In the genomic region with DNA sequence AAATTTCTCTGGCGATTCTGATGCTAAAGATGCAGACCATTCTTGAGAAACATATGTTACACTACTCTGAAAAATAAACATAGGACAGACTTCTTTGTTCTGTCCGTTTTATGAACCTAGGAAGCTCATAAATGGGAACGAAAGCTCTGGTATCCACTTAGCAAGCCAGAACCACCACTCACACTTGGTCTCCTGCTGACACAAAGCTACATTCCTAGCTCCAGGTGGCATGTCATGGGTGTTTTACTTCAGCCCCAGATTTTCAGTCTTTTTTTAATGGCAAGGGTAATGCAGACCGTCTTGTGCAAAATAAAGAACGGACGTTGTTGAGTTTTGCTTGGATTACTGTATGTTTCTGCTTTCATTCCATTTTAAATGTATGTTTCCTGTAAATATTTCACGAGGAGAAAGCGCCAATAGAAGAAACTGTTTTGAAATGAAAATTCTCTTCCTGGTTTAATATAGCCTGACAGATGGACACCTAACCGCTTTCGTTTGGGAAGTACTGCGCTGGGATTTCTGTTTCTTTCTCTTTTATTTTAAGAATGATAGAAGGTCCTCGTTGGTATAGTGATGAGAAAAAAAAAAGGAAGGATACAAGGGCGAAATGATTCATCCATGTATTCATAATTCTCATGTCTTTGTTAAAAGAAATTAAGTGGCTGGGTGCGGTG, we compare ENCODE assay signal across 8 cellular contexts. TPM values are rescaled to one million over a fixed set of nuclear protein-coding genes. Genes with fewer than 3 reads are reported as not detected.
A peak's percentile ranks its signal among the peaks of the same experiment; 100 is the strongest.
DNase-seq lines count a peak whose midpoint lies in the region; ATAC-seq, FAIRE-seq and TF ChIP-seq lines count a peak whose summit lies in the region.

No MANE protein-coding gene starts in this region.

- H2BK120ac ChIP-seq in IMR-90 (ENCODE audit: low read depth, low read length): peak overlapping the region; percentile 49
- no peak overlapping the region for H2BK120ac ChIP-seq in H1 (replicated peaks; ENCODE audit: low read depth, low read length)

- TF ChIP-seq EP300 in H1 (IDR thresholded peaks at IDR 0.05; ENCODE audit: borderline replicate concordance in 1 of 2, low read depth in 2 of 2, low read length in 2 of 2): no peak

- H3K4me3 ChIP-seq in IMR-90 (ENCODE audit: insufficient read depth, low read depth, low read length): peak overlapping the region; percentile 86; the same call in 1 of the 2 replicates
- H3K4me3 ChIP-seq in H1 (ENCODE audit: extremely low read depth in 1 of 4, insufficient read depth in 2 of 4, low read depth in 3 of 4, low read length in 4 of 4): peak overlapping the region; percentile 85 to 99 (median 90)
- peak overlapping the region; percentile 59 to 96 for H3K4me3 ChIP-seq in muscle layer of colon (ENCODE audit: low read depth in 1 of 2, low read length in 2 of 2)

- H2BK15ac ChIP-seq in IMR-90 (ENCODE audit: low read depth, low read length) (no peak overlapping the region; the same call in 2 of the 3 replicates), H1 (ENCODE audit: low read length) (no peak overlapping the region)

- no peak for TF ChIP-seq RAD21 in IMR-90 (IDR thresholded peaks at IDR 0.05; ENCODE audit: low read length)
- TF ChIP-seq RAD21 in H1 (IDR thresholded peaks at IDR 0.05 in 1 of 2, conservative IDR thresholded peaks at IDR 0.05 in 1 of 2; ENCODE audit: low read depth in 2 of 2, low read length in 2 of 2): no peak

- peak overlapping the region; percentile 88; the same call in 1 of the 2 replicates for H2BK12ac ChIP-seq in H1 (ENCODE audit: low read depth, low read length)

- H3K9me3 ChIP-seq in IMR-90 (ENCODE audit: control insufficient read depth, insufficient read depth, low read length) (no peaks in the 10 kb centered on the region), H1 (ENCODE audit: insufficient read depth in 2 of 2, low read depth in 1 of 2, low read length in 1 of 2) (no peaks in the 10 kb centered on the region; a peak in 1 of 4 replicates), muscle layer of colon (ENCODE audit: low read length) (no peaks in the 10 kb centered on the region)

- no TSS peak for BruUV-seq in IMR-90 (replicated peaks; lab: Mats Ljungman, UMichigan)

- peak overlapping the region; percentile 80 for H3K4me2 ChIP-seq in IMR-90 (ENCODE audit: low read depth, low read length)
- peak overlapping the region; percentile 75 to 95 for H3K4me2 ChIP-seq in H1 (ENCODE audit: insufficient read depth in 1 of 2, low read depth in 2 of 2, low read length in 2 of 2)

- TF ChIP-seq CTCF in IMR-90 (conservative IDR thresholded peaks at IDR 0.05; ENCODE audit: low read depth, low read length): no peak
- peak in 1 of 3 experiments; percentile 6; a peak in 1 of 4 replicates for TF ChIP-seq CTCF in H1 (IDR thresholded peaks at IDR 0.05; ENCODE audit: control extremely low read depth in 1 of 3, insufficient read depth in 1 of 3, low read depth in 1 of 3, low read length in 3 of 3)

- no peak overlapping the region; the same call in 1 of the 2 replicates for H2BK20ac ChIP-seq in IMR-90 (ENCODE audit: low read depth, low read length)
- no peak overlapping the region for H2BK20ac ChIP-seq in H1 (ENCODE audit: low read length)

- intact Hi-C loops in IMR-90 (cut with micrococcal nuclease) (loop anchor here (2.0 kb wide), 1 partner anchor 33 kb away; the partner anchor contains the start of gene DYNLL1), posterior vena cava (cut with DNase I) (no loop called here)

- in situ Hi-C loops in IMR-90 (cut with MboI; ENCODE audit: low sequenced_read_pairs): no loop called here

- WGBS in IMR-90 (ENCODE audit: extremely low coverage in 2 of 2, insufficient read length in 1 of 2), 2 experiments: no CpG with 5 or more reads among the region's 14 CpGs
- 64% methylated on average over 14 of the region's 14 CpGs; no CpG with 5 or more reads in 1 of the 2 experiments for WGBS in H1 (ENCODE audit: extremely low coverage in 1 of 2, insufficient coverage in 1 of 2, insufficient read length in 1 of 2, insufficient replicate concordance in 2 of 2, low coverage in 1 of 2, low lambda C conversion rate in 2 of 2, missing lambda C conversion rate in 1 of 2), 2 experiments

- H3K79me1 ChIP-seq in IMR-90 (ENCODE audit: low read depth in 1 of 2, low read length in 2 of 2) (peaks cover 5 to 24% of the 10 kb centered on the region in 2 experiments; a peak in 3 of 4 replicates), H1 (ENCODE audit: low read depth, low read length) (no peaks in the 10 kb centered on the region; the same call in 1 of the 2 replicates)

- H3K27ac ChIP-seq in IMR-90 (ENCODE audit: insufficient read depth, low read length): peak overlapping the region; percentile 79; the same call in 1 of the 2 replicates
- peak overlapping the region; percentile 96 for H3K27ac ChIP-seq in H1 (ENCODE audit: low read depth, low read length)
- H3K27ac ChIP-seq in muscle layer of colon (ENCODE audit: low read depth, low read length): peak overlapping the region; percentile 94

- H3K56ac ChIP-seq in IMR-90 (ENCODE audit: extremely low read depth, insufficient read depth, low read length): no peak overlapping the region; the same call in 1 of the 2 replicates
- no peak overlapping the region for H3K56ac ChIP-seq in H1 (replicated peaks; ENCODE audit: insufficient read length, low read depth, low read length)

- H3K79me2 ChIP-seq in H1 (ENCODE audit: control insufficient read depth in 1 of 2, insufficient read depth in 2 of 2, low read length in 2 of 2): peaks cover 0 to 5% of the 10 kb centered on the region in 2 experiments; a peak in 3 of 4 replicates

- H4K20me1 ChIP-seq in IMR-90 (ENCODE audit: insufficient read depth, low read length) (peaks cover 2% of the 10 kb centered on the region), H1 (replicated peaks in 1 of 2; ENCODE audit: control insufficient read depth in 1 of 2, insufficient read depth in 2 of 2, low read length in 2 of 2) (no peaks in the 10 kb centered on the region)

- no peaks in the 10 kb centered on the region; the same call in 1 of the 2 replicates for H3K23me2 ChIP-seq in H1 (ENCODE audit: low read depth, low read length)

- H3K36me3 ChIP-seq in IMR-90 (ENCODE audit: control insufficient read depth, insufficient read depth, low read length) (no peaks in the 10 kb centered on the region; the same call in 1 of the 2 replicates), H1 (ENCODE audit: control insufficient read depth in 2 of 4, insufficient read depth in 4 of 4, low read length in 3 of 4) (no peaks in the 10 kb centered on the region), muscle layer of colon (ENCODE audit: insufficient read depth, low read length) (no peaks in the 10 kb centered on the region)

- POLR2A ChIA-PET in IMR-90 (lab: Charles Lee; ENCODE audit: unreplicated experiment) (interaction anchor here (0.7 kb wide), 1 partner anchor 238 kb away, joined by 6 read pairs; the partner anchor contains the start of gene RNU4-2), H1 (lab: Charles Lee; ENCODE audit: partially characterized antibody) (interaction anchor here (1.0 to 7.2 kb wide), 10 partner anchors 10 to 329 kb away, joined by 3 to 78 read pairs (median 4); partner anchors contain the start of genes DYNLL1, MLEC, RPLP0 and SRSF9)

- peak overlapping the region; percentile 69 for H2BK5ac ChIP-seq in IMR-90 (ENCODE audit: low read depth, low read length, poor library complexity, severe bottlenecking)
- H2BK5ac ChIP-seq in H1 (ENCODE audit: low read depth, low read length): peak overlapping the region; percentile 82; the same call in 1 of the 2 replicates

- H2AFZ ChIP-seq in IMR-90 (replicated peaks; ENCODE audit: low read length, poor library complexity) (peak overlapping the region; percentile 83), H1 (ENCODE audit: low read length) (0 out of 2 replicates have a peak overlapping the region, but pooled peaks have one; percentile 67)

- no peaks in the 10 kb centered on the region for H3K9me1 ChIP-seq in IMR-90 (ENCODE audit: insufficient read depth, low read length)

- dilution Hi-C loops in IMR-90 (cut with HindIII; ENCODE audit: low sequenced_read_pairs, unreplicated experiment): no loop called here

- H4K91ac ChIP-seq in IMR-90 (ENCODE audit: insufficient read depth, low read depth, low read length): peak overlapping the region; percentile 65; the same call in 1 of the 2 replicates
- H4K91ac ChIP-seq in H1 (replicated peaks; ENCODE audit: insufficient read length, low read length): peak overlapping the region; percentile 81

- CTCF ChIA-PET in IMR-90 (lab: Yijun Ruan, JAX) (no interaction called here), H1 (lab: Charles Lee; ENCODE audit: partially characterized antibody) (interaction anchor here (0.7 to 1.6 kb wide), 5 partner anchors 14 to 464 kb away, joined by 3 to 4 read pairs (median 3); no protein-coding TSS in a partner anchor)

- H3K27me3 ChIP-seq in IMR-90 (ENCODE audit: control insufficient read depth, insufficient read depth, low read length): no peaks in the 10 kb centered on the region
- no peaks in the 10 kb centered on the region for H3K27me3 ChIP-seq in H1 (replicated peaks in 1 of 4; ENCODE audit: control insufficient read depth in 3 of 4, extremely low read depth in 1 of 4, insufficient read depth in 3 of 4, low read length in 3 of 4)
- no peaks in the 10 kb centered on the region for H3K27me3 ChIP-seq in muscle layer of colon (ENCODE audit: control insufficient read depth in 1 of 2, insufficient read depth in 2 of 2, low read length in 2 of 2)

- peak overlapping the region; percentile 64; the same call in 1 of the 2 replicates for H3K9ac ChIP-seq in IMR-90 (ENCODE audit: low read depth, low read length)
- H3K9ac ChIP-seq in H1 (replicated peaks in 1 of 4; ENCODE audit: extremely low read depth in 1 of 4, low read depth in 3 of 4, low read length in 3 of 4): peak overlapping the region in 3 of 4 experiments; percentile 79 to 95 (median 92); a peak in 5 of 7 replicates
- H3K9ac ChIP-seq in muscle layer of colon (ENCODE audit: low read length): peak overlapping the region; percentile 21

- peak overlapping the region; percentile 89 to 98 for H4K8ac ChIP-seq in IMR-90 (ENCODE audit: low read depth in 2 of 2, low read length in 2 of 2)
- H4K8ac ChIP-seq in H1 (ENCODE audit: extremely low read depth, insufficient read depth, low read length): no peak overlapping the region

- FAIRE-seq in H1 (lab: Jason Lieb, UNC): no peak

- H4K5ac ChIP-seq in IMR-90 (ENCODE audit: low read depth, low read length) (peak overlapping the region; percentile 88), H1 (ENCODE audit: insufficient read length, low read depth, low read length) (peak overlapping the region; percentile 83)

- TF ChIP-seq POLR2A in IMR-90 (IDR thresholded peaks at IDR 0.05; ENCODE audit: low read depth, low read length) (no peak), H1 (IDR thresholded peaks at IDR 0.05; ENCODE audit: control extremely low read depth in 1 of 2, low read depth in 2 of 2, low read length in 2 of 2) (no peak; a peak in 1 of 3 replicates)

- H3K18ac ChIP-seq in IMR-90 (ENCODE audit: low read depth, low read length) (peak overlapping the region; percentile 72; the same call in 1 of the 2 replicates), H1 (ENCODE audit: extremely low read depth, low read length) (no peak overlapping the region)

- H2AK5ac ChIP-seq in IMR-90 (ENCODE audit: low read depth, low read length) (0 out of 2 replicates have a peak overlapping the region, but pooled peaks have one; percentile 16), H1 (ENCODE audit: low read depth, low read length) (no peak overlapping the region; the same call in 1 of the 2 replicates)

- H3K14ac ChIP-seq in IMR-90 (replicated peaks; ENCODE audit: low read depth, low read length): no peak overlapping the region; the same call in 1 of the 2 replicates
- no peak overlapping the region for H3K14ac ChIP-seq in H1 (ENCODE audit: insufficient read length)

- ATAC-seq in IMR-90 (ENCODE audit: low read depth) (peak; percentile 1; the same call in 1 of the 2 replicates), HG03135 (IDR thresholded peaks at IDR 0.05; ENCODE audit: unreplicated experiment) (no peak)

- H3K4ac ChIP-seq in IMR-90 (ENCODE audit: low read depth, low read length) (peak overlapping the region; percentile 64), H1 (replicated peaks; ENCODE audit: insufficient read length, low read depth, low read length) (no peak overlapping the region)

- H3K4me1 ChIP-seq in IMR-90 (ENCODE audit: control insufficient read depth, insufficient read depth, low read length) (peaks cover 2% of the 10 kb centered on the region; the same call in 1 of the 2 replicates), H1 (replicated peaks in 1 of 4; ENCODE audit: control insufficient read depth in 3 of 4, insufficient read depth in 4 of 4, low read length in 3 of 4) (peaks cover 0 to 6% (median 2%) of the 10 kb centered on the region in 4 experiments; a peak in 3 of 7 replicates), muscle layer of colon (ENCODE audit: insufficient read depth, low read length) (peaks cover 4% of the 10 kb centered on the region)

- DNase-seq in D341Med (ENCODE audit: low spot score) (peak; percentile 40), IMR-90 (peak; percentile 33), RPMI8226 (peak; percentile 70), H1 (ENCODE audit: low read depth in 1 of 2, low spot score in 2 of 2) (no peak), NCI-H1048 (lab: John Stamatoyannopoulos, UW) (no peak), posterior vena cava (ENCODE audit: low spot score) (no peak)

- peak overlapping the region; percentile 75 for H3K23ac ChIP-seq in IMR-90 (ENCODE audit: low read depth, low read length)
- H3K23ac ChIP-seq in H1 (ENCODE audit: insufficient read length): no peak overlapping the region

- no peak overlapping the region for H2AK9ac ChIP-seq in IMR-90 (replicated peaks; ENCODE audit: low read depth, low read length, poor library complexity)

RNA-seq across cellular contexts. Expression of gene COQ5, which starts 0.8 kb away (rescaled TPM):
- total RNA-seq in IMR-90 (2012; rRNA removed) (25.1 and 29.4 TPM in 2 replicates), posterior vena cava (10 to 100 TPM; 15.7 to 21.5 TPM)
- polyA plus RNA-seq in IMR-90 (2012; rRNA removed) (17.3 and 21.6 TPM in 2 replicates), H1 (2011; rRNA removed) (23.5 and 35.8 TPM in 2 replicates)
- polyA plus RNA-seq in IMR-90 (2012; cell fraction: cytosol; rRNA removed): 7.9 and 8.7 TPM in 2 replicates
- 5.4 and 34.4 TPM in 2 replicates for polyA plus RNA-seq in IMR-90 (2012; cell fraction: nucleus; rRNA removed; ENCODE audit: low replicate concordance)
- 35.1 and 38.3 TPM in 2 replicates for total RNA-seq in H1 (2021; fragmentation: NEBNext Ultra II Directional; extraction: Animal tissue kit (Norgen Biotek cat#: 25700))
- polyA plus RNA-seq in H1 (2011; cell fraction: cytosol; rRNA removed): 46.8 TPM
- 14.8 TPM for polyA plus RNA-seq in H1 (2011; cell fraction: nucleus; rRNA removed)
- 38.5 to 54.4 TPM (median 49.0 TPM) in 4 replicates for polyA plus RNA-seq in H1 (2012, experiment 1 of 2)
- polyA plus RNA-seq in H1 (2012, experiment 2 of 2): 11.6 TPM
- 29.7 TPM for polyA plus RNA-seq in H1 (2013, experiment 1 of 2)
- polyA plus RNA-seq in H1 (2013, experiment 2 of 2): 30.7 TPM
- 22.4 and 27.5 TPM in 2 replicates for polyA minus RNA-seq in H1 (2011; rRNA and poly(A)+ RNA removed)
- polyA minus RNA-seq in H1 (2011; cell fraction: cytosol; rRNA and poly(A)+ RNA removed): 13.0 TPM
- polyA minus RNA-seq in H1 (2011; cell fraction: nucleus; rRNA and poly(A)+ RNA removed): 12.6 TPM

RNA-seq across cellular contexts. Expression of gene RNF10, which starts 4.4 kb away (rescaled TPM):
- total RNA-seq in IMR-90 (2012; rRNA removed) (43.0 and 44.4 TPM in 2 replicates), posterior vena cava (100 to 1,000 TPM; 219 to 226 TPM)
- polyA plus RNA-seq in IMR-90 (2012; rRNA removed) (65.2 and 95.0 TPM in 2 replicates), H1 (2011; rRNA removed) (63.0 and 71.6 TPM in 2 replicates)
- 51.9 and 101 TPM in 2 replicates for polyA plus RNA-seq in IMR-90 (2012; cell fraction: cytosol; rRNA removed)
- polyA plus RNA-seq in IMR-90 (2012; cell fraction: nucleus; rRNA removed; ENCODE audit: low replicate concordance): 113 and 212 TPM in 2 replicates
- 164 and 171 TPM in 2 replicates for total RNA-seq in H1 (2021; fragmentation: NEBNext Ultra II Directional; extraction: Animal tissue kit (Norgen Biotek cat#: 25700))
- polyA plus RNA-seq in H1 (2011; cell fraction: cytosol; rRNA removed): 93.4 TPM
- 84.3 TPM for polyA plus RNA-seq in H1 (2011; cell fraction: nucleus; rRNA removed)
- 165 to 207 TPM (median 178 TPM) in 4 replicates for polyA plus RNA-seq in H1 (2012, experiment 1 of 2)
- 152 TPM for polyA plus RNA-seq in H1 (2012, experiment 2 of 2)
- polyA plus RNA-seq in H1 (2013, experiment 1 of 2): 136 TPM
- polyA plus RNA-seq in H1 (2013, experiment 2 of 2): 135 TPM
- polyA minus RNA-seq in H1 (2011; rRNA and poly(A)+ RNA removed): 213 and 284 TPM in 2 replicates
- 95.7 TPM for polyA minus RNA-seq in H1 (2011; cell fraction: cytosol; rRNA and poly(A)+ RNA removed)
- 96.2 TPM for polyA minus RNA-seq in H1 (2011; cell fraction: nucleus; rRNA and poly(A)+ RNA removed)

RNA-seq across cellular contexts. Expression of gene DYNLL1, which starts 33.9 kb away (rescaled TPM):
- total RNA-seq in IMR-90 (2012; rRNA removed): 696 and 709 TPM in 2 replicates
- 627 and 663 TPM in 2 replicates for polyA plus RNA-seq in IMR-90 (2012; rRNA removed)
- 559 and 576 TPM in 2 replicates for polyA plus RNA-seq in IMR-90 (2012; cell fraction: cytosol; rRNA removed)
- 164 and 313 TPM in 2 replicates for polyA plus RNA-seq in IMR-90 (2012; cell fraction: nucleus; rRNA removed; ENCODE audit: low replicate concordance)
- total RNA-seq in H1 (2021; fragmentation: NEBNext Ultra II Directional; extraction: Animal tissue kit (Norgen Biotek cat#: 25700)): 419 and 423 TPM in 2 replicates
- 314 and 488 TPM in 2 replicates for polyA plus RNA-seq in H1 (2011; rRNA removed)
- 519 TPM for polyA plus RNA-seq in H1 (2011; cell fraction: cytosol; rRNA removed)
- 154 TPM for polyA plus RNA-seq in H1 (2011; cell fraction: nucleus; rRNA removed)
- polyA plus RNA-seq in H1 (2012, experiment 1 of 2): 457 to 576 TPM (median 535 TPM) in 4 replicates
- 681 TPM for polyA plus RNA-seq in H1 (2012, experiment 2 of 2)
- polyA plus RNA-seq in H1 (2013, experiment 1 of 2): 402 TPM
- 410 TPM for polyA plus RNA-seq in H1 (2013, experiment 2 of 2)
- polyA minus RNA-seq in H1 (2011; rRNA and poly(A)+ RNA removed): 117 and 134 TPM in 2 replicates
- 152 TPM for polyA minus RNA-seq in H1 (2011; cell fraction: cytosol; rRNA and poly(A)+ RNA removed)
- polyA minus RNA-seq in H1 (2011; cell fraction: nucleus; rRNA and poly(A)+ RNA removed): 85.4 TPM
- 100 to 1,000 TPM; 221 to 343 TPM for total RNA-seq in posterior vena cava

RNA-seq across cellular contexts. Expression of gene POP5, which starts 51.4 kb away (rescaled TPM):
- total RNA-seq in IMR-90 (2012; rRNA removed) (66.1 and 69.5 TPM in 2 replicates), posterior vena cava (10 to 100 TPM; 19.6 to 28.9 TPM)
- polyA plus RNA-seq in IMR-90 (2012; rRNA removed) (81.5 and 99.4 TPM in 2 replicates), H1 (2011; rRNA removed) (105 and 124 TPM in 2 replicates)
- 51.2 and 60.7 TPM in 2 replicates for polyA plus RNA-seq in IMR-90 (2012; cell fraction: cytosol; rRNA removed)
- 39.0 and 91.4 TPM in 2 replicates for polyA plus RNA-seq in IMR-90 (2012; cell fraction: nucleus; rRNA removed; ENCODE audit: low replicate concordance)
- total RNA-seq in H1 (2021; fragmentation: NEBNext Ultra II Directional; extraction: Animal tissue kit (Norgen Biotek cat#: 25700)): 54.7 and 59.7 TPM in 2 replicates
- polyA plus RNA-seq in H1 (2011; cell fraction: cytosol; rRNA removed): 131 TPM
- polyA plus RNA-seq in H1 (2011; cell fraction: nucleus; rRNA removed): 63.8 TPM
- 79.1 to 90.1 TPM (median 84.1 TPM) in 4 replicates for polyA plus RNA-seq in H1 (2012, experiment 1 of 2)
- 34.1 TPM for polyA plus RNA-seq in H1 (2012, experiment 2 of 2)
- 52.6 TPM for polyA plus RNA-seq in H1 (2013, experiment 1 of 2)
- 53.8 TPM for polyA plus RNA-seq in H1 (2013, experiment 2 of 2)
- 34.7 and 44.6 TPM in 2 replicates for polyA minus RNA-seq in H1 (2011; rRNA and poly(A)+ RNA removed)
- 41.9 TPM for polyA minus RNA-seq in H1 (2011; cell fraction: cytosol; rRNA and poly(A)+ RNA removed)
- 43.6 TPM for polyA minus RNA-seq in H1 (2011; cell fraction: nucleus; rRNA and poly(A)+ RNA removed)

Comparison
In these comparisons a context has a peak if more than half of its experiments do, and no peak if none do; other contexts are left out.
1. DNase-seq: peak in D341Med (single experiment), IMR-90 (single experiment) and RPMI8226 (single experiment); none in H1 (0 of 2), NCI-H1048 (single experiment) and posterior vena cava (single experiment).
2. H3K9ac ChIP-seq: peak in every context shown above with its lines; median percentile 92 in H1; 64 in IMR-90; 21 in muscle layer of colon.
3. Peak in every context shown above with its lines, with median percentiles within 50 percentile points of each other: H3K27ac ChIP-seq and H3K4me3 ChIP-seq.